21 cellular contexts compared by ENCODE assay signal in genomic region chr9:136235171-136235570, GRCh38. TPM values are rescaled to one million over a fixed set of nuclear protein-coding genes. Genes with fewer than 3 reads are reported as not detected.
A peak's percentile ranks its signal among the peaks of the same experiment; 100 is the strongest.
DNase-seq lines count a peak whose midpoint lies in the region; ATAC-seq, FAIRE-seq and TF ChIP-seq lines count a peak whose summit lies in the region.
"Had no signal": no experiment of that assay in that cellular context is flagged by ENCODE, and none has a peak within 500 bp of the region (broad histone marks: within the 10 kb centered on the region; RNA-seq: fewer than 3 reads in every experiment).

No MANE protein-coding gene starts in this region.

- H3K4me1 Mint-ChIP-seq in astrocyte (ENCODE audit: low read depth, unreplicated experiment), result peaks cover 12% of the 10 kb centered on the region
- peaks cover 63 to 85% (median 81%) of the 10 kb centered on the region in 3 donors for H3K4me1 Mint-ChIP-seq in naive B cell
- peaks cover 62 to 94% of the 10 kb centered on the region in 2 donors for H3K4me1 Mint-ChIP-seq in stimulated activated naive B cell treated with anti-CD40 and anti-IgM and Interleukin-4, amounts not matched to agents 10 μg/mL and 1 μg/mL and 100 μg/mL, for 72 hours
- peaks cover 74% of the 10 kb centered on the region for H3K4me1 Mint-ChIP-seq in stimulated activated naive CD8-positive, alpha-beta T cell treated with anti-CD3 and anti-CD28 coated beads, Interleukin-15, amount 100 ng/mL, for 72 hours

- peaks cover 30% of the 10 kb centered on the region for H3K79me2 ChIP-seq in astrocyte (ENCODE audit: insufficient read depth, low read length)

- H3K9ac ChIP-seq in astrocyte (ENCODE audit: low read length), result no peak overlapping the region

- no peak overlapping the region for H2AFZ ChIP-seq in astrocyte (ENCODE audit: low read depth, low read length)

- no peaks in the 10 kb centered on the region for H3K4me1 ChIP-seq in astrocyte (ENCODE audit: insufficient read depth, low read length)

- H3K27me3 Mint-ChIP-seq in astrocyte (ENCODE audit: low read depth, unreplicated experiment) (no peaks in the 10 kb centered on the region), naive B cell (no peaks in the 10 kb centered on the region)
- no peaks in the 10 kb centered on the region for H3K27me3 Mint-ChIP-seq in stimulated activated naive B cell treated with anti-CD40 and anti-IgM and Interleukin-4, amounts not matched to agents 10 μg/mL and 1 μg/mL and 100 μg/mL, for 72 hours
- H3K27me3 Mint-ChIP-seq in stimulated activated naive CD8-positive, alpha-beta T cell treated with anti-CD3 and anti-CD28 coated beads, Interleukin-15, amount 100 ng/mL, for 72 hours, result no peaks in the 10 kb centered on the region
- H3K27me3 Mint-ChIP-seq: CD4-positive, alpha-beta memory T cell had no signal

- no peaks in the 10 kb centered on the region for H3K36me3 ChIP-seq in astrocyte (ENCODE audit: insufficient read depth, low read length)

- no peak overlapping the region for H3K4me3 ChIP-seq in astrocyte (ENCODE audit: insufficient read depth, low read depth, low read length)

- FAIRE-seq in astrocyte (lab: Jason Lieb, UNC), result no peak
- FAIRE-seq: D721Med, G401.6, GM12891, GM19239 had no signal

- H3K9me3 Mint-ChIP-seq in astrocyte (ENCODE audit: unreplicated experiment) (no peaks in the 10 kb centered on the region), naive B cell (no peaks in the 10 kb centered on the region)
- H3K9me3 Mint-ChIP-seq in stimulated activated naive B cell treated with anti-CD40 and anti-IgM and Interleukin-4, amounts not matched to agents 10 μg/mL and 1 μg/mL and 100 μg/mL, for 72 hours, result peaks cover 0 to 1% of the 10 kb centered on the region in 2 donors
- H3K9me3 Mint-ChIP-seq in stimulated activated naive CD8-positive, alpha-beta T cell treated with anti-CD3 and anti-CD28 coated beads, Interleukin-15, amount 100 ng/mL, for 72 hours, result no peaks in the 10 kb centered on the region

- ATAC-seq in Right ventricle myocardium inferior (no peak), left ventricle myocardium superior (no peak), naive B cell (ENCODE audit: low read depth in 2 of 2) (no peak)
- ATAC-seq in stimulated activated naive B cell treated with anti-CD40 and anti-IgM and Interleukin-4, amounts not matched to agents 10 μg/mL and 1 μg/mL and 100 μg/mL, for 72 hours (replicated peaks), result no peak
- ATAC-seq in stimulated activated naive CD8-positive, alpha-beta T cell treated with anti-CD3 and anti-CD28 coated beads, Interleukin-15, amount 100 ng/mL, for 72 hours, result no peak
- ATAC-seq: HCT116 had no signal

- no peak for TF ChIP-seq CTCF in astrocyte (IDR thresholded peaks at IDR 0.05; ENCODE audit: insufficient read depth, low read depth, low read length)

- DNase-seq in Right ventricle myocardium inferior (ENCODE audit: missing footprints) (peak; percentile 25), left ventricle myocardium superior (no peak), astrocyte (ENCODE audit: low read depth) (no peak), naive B cell (no peak), T-helper 9 cell (no peak)
- no peak for DNase-seq in stimulated activated naive B cell treated with anti-CD40 and anti-IgM and Interleukin-4, amounts not matched to agents 10 μg/mL and 1 μg/mL and 100 μg/mL, for 72 hours
- no peak for DNase-seq in stimulated activated naive CD8-positive, alpha-beta T cell treated with anti-CD3 and anti-CD28 coated beads, Interleukin-15, amount 100 ng/mL, for 72 hours
- no peak for DNase-seq in activated CD4-positive, alpha-beta T cell treated with anti-CD3 and anti-CD28 coated beads, Interleukin-2, amount 50 U/mL, for 1 hour
- DNase-seq: ACHN; CD4-positive, alpha-beta memory T cell; DMS153; DMS79 treated with DMSO at 0.1 percent for 48 hours; EL; GOT3 had no signal

- H3K36me3 Mint-ChIP-seq in astrocyte (ENCODE audit: low read depth, unreplicated experiment) (peaks cover 19% of the 10 kb centered on the region), naive B cell (peaks cover 5 to 24% of the 10 kb centered on the region in 2 donors)
- peaks cover 57 to 62% of the 10 kb centered on the region in 2 donors for H3K36me3 Mint-ChIP-seq in stimulated activated naive B cell treated with anti-CD40 and anti-IgM and Interleukin-4, amounts not matched to agents 10 μg/mL and 1 μg/mL and 100 μg/mL, for 72 hours

- intact Hi-C loops in Right ventricle myocardium inferior (cut with DNase I) (no loop called here), left ventricle myocardium superior (cut with micrococcal nuclease) (no loop called here)

- H3K27ac ChIP-seq in astrocyte (ENCODE audit: low read depth, low read length), result no peak overlapping the region
- H3K27ac ChIP-seq: C4-2B had no signal

- H3K4me3 Mint-ChIP-seq in astrocyte (ENCODE audit: unreplicated experiment), result no peak overlapping the region
- H3K4me3 Mint-ChIP-seq in naive B cell, result peak overlapping the region in 3 of 8 donors; percentile 23 to 59 (median 34)
- peak overlapping the region in 1 of 2 donors; percentile 69 for H3K4me3 Mint-ChIP-seq in stimulated activated naive B cell treated with anti-CD40 and anti-IgM and Interleukin-4, amounts not matched to agents 10 μg/mL and 1 μg/mL and 100 μg/mL, for 72 hours
- H3K4me3 Mint-ChIP-seq in stimulated activated naive CD8-positive, alpha-beta T cell treated with anti-CD3 and anti-CD28 coated beads, Interleukin-15, amount 100 ng/mL, for 72 hours, result no peak overlapping the region
- H3K4me3 Mint-ChIP-seq: CD4-positive, alpha-beta memory T cell had no signal

- H3K27me3 ChIP-seq in astrocyte (ENCODE audit: insufficient read depth, low read length), result no peaks in the 10 kb centered on the region

- H3K27ac Mint-ChIP-seq in astrocyte (ENCODE audit: unreplicated experiment), result peak overlapping the region; percentile 41
- H3K27ac Mint-ChIP-seq in naive B cell, result peak overlapping the region in 5 of 6 donors; percentile 4 to 90 (median 58)
- H3K27ac Mint-ChIP-seq in stimulated activated naive B cell treated with anti-CD40 and anti-IgM and Interleukin-4, amounts not matched to agents 10 μg/mL and 1 μg/mL and 100 μg/mL, for 72 hours, result peak overlapping the region; percentile 14
- peak overlapping the region in 1 of 2 donors; percentile 43 for H3K27ac Mint-ChIP-seq in stimulated activated naive CD8-positive, alpha-beta T cell treated with anti-CD3 and anti-CD28 coated beads, Interleukin-15, amount 100 ng/mL, for 72 hours

- no peaks in the 10 kb centered on the region for H3K9me3 ChIP-seq in astrocyte (ENCODE audit: insufficient read depth, low read depth, low read length)

- no peak overlapping the region for H3K4me2 ChIP-seq in astrocyte (ENCODE audit: low read length)

- peaks cover 79% of the 10 kb centered on the region for H4K20me1 ChIP-seq in astrocyte (ENCODE audit: insufficient read depth, low read length)

RNA-seq across cellular contexts. Expression of gene QSOX2, which starts 10.4 kb away (rescaled TPM):
- 8.3 TPM for total RNA-seq in Right ventricle myocardium inferior
- total RNA-seq in left ventricle myocardium superior, result 8.7 TPM
- 20.4 and 20.9 TPM in 2 replicates for total RNA-seq in astrocyte
- 1 to 10 TPM; 2.8 to 4.6 (median 3.7) TPM for polyA plus RNA-seq in naive B cell (ENCODE audit: low read depth in 6 of 6)

RNA-seq across cellular contexts. Expression of gene LHX3, which starts 30.2 kb away (rescaled TPM):
- not detected for total RNA-seq in Right ventricle myocardium inferior
- total RNA-seq in left ventricle myocardium superior, result not detected
- not detected in 2 replicates for total RNA-seq in astrocyte
- not detected for polyA plus RNA-seq in naive B cell (ENCODE audit: low read depth in 6 of 6)
- total RNA-seq: A172; CD4-positive, alpha-beta memory T cell had no signal
- polyA plus RNA-seq: CD4-positive, alpha-beta memory T cell had no signal
